In the genomic region with DNA sequence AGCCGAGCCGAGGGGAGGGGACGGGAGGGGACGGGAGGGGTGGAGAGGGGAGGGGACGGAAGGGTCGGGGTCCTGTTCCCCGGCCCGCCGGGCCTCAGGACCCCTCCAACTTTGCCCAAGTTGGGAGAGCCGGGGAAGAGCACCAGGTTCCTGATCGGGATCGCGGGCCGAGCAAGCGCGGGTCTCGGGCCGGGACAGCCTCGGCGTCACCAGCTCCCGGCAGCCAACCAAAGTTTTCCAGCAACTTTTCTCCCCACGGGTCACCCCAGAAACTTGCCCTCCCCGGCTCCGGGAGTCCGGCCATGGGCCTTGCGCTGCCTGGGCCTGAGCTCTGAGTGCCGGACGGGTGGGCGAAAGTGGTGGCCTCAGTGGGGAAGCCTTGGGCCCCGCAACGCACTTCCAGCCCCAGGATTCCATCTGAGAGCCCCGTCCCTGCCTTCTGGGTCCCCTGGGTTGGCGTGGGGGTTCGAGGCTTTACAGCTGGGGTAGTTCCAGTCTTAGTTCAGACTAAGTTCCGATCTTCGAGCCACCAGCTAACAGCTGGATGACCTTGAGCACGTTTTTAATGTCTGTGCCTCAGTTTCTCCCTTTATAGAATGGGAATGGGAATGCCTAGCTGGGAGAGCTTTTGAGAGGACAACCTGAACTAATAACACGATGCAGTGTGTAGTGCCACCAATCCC, we compare ENCODE assay signal across 1 cellular context.
A peak's percentile ranks its signal among the peaks of the same experiment; 100 is the strongest.
TF ChIP-seq lines count a peak whose summit lies in the region.

No MANE protein-coding gene starts in this region.

TF ChIP-seq in K562, 482 proteins besides CTCF, POLR2A, EP300 and RAD21 (continued from another document and continues in another):
- TF ChIP-seq, protein P1, sequence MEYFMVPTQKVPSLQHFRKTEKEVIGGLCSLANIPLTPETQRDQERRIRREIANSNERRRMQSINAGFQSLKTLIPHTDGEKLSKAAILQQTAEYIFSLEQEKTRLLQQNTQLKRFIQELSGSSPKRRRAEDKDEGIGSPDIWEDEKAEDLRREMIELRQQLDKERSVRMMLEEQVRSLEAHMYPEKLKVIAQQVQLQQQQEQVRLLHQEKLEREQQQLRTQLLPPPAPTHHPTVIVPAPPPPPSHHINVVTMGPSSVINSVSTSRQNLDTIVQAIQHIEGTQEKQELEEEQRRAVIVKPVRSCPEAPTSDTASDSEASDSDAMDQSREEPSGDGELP (CRISPR knock-in tag; IDR thresholded peaks at IDR 0.05; ENCODE audit: borderline replicate concordance), result peak; percentile 54
- no peak for TF ChIP-seq GTF2F1 (IDR thresholded peaks at IDR 0.05; ENCODE audit: low read depth, low read length)
- peak; percentile 4 for TF ChIP-seq CCNT2 (IDR thresholded peaks at IDR 0.05; ENCODE audit: borderline replicate concordance, extremely low read depth, insufficient read length, low read depth, low read length)
- TF ChIP-seq ZNF699 (CRISPR knock-in tag; IDR thresholded peaks at IDR 0.05; ENCODE audit: insufficient replicate concordance), result no peak
- no peak for TF ChIP-seq RFX1 (IDR thresholded peaks at IDR 0.05)
- no peak for TF ChIP-seq BRCA1 (IDR thresholded peaks at IDR 0.05)
- TF ChIP-seq BRCA1 (CRISPR knock-in tag; IDR thresholded peaks at IDR 0.05), result peak; percentile 73; the same call in 1 of the 2 replicates
- TF ChIP-seq, protein P2, sequence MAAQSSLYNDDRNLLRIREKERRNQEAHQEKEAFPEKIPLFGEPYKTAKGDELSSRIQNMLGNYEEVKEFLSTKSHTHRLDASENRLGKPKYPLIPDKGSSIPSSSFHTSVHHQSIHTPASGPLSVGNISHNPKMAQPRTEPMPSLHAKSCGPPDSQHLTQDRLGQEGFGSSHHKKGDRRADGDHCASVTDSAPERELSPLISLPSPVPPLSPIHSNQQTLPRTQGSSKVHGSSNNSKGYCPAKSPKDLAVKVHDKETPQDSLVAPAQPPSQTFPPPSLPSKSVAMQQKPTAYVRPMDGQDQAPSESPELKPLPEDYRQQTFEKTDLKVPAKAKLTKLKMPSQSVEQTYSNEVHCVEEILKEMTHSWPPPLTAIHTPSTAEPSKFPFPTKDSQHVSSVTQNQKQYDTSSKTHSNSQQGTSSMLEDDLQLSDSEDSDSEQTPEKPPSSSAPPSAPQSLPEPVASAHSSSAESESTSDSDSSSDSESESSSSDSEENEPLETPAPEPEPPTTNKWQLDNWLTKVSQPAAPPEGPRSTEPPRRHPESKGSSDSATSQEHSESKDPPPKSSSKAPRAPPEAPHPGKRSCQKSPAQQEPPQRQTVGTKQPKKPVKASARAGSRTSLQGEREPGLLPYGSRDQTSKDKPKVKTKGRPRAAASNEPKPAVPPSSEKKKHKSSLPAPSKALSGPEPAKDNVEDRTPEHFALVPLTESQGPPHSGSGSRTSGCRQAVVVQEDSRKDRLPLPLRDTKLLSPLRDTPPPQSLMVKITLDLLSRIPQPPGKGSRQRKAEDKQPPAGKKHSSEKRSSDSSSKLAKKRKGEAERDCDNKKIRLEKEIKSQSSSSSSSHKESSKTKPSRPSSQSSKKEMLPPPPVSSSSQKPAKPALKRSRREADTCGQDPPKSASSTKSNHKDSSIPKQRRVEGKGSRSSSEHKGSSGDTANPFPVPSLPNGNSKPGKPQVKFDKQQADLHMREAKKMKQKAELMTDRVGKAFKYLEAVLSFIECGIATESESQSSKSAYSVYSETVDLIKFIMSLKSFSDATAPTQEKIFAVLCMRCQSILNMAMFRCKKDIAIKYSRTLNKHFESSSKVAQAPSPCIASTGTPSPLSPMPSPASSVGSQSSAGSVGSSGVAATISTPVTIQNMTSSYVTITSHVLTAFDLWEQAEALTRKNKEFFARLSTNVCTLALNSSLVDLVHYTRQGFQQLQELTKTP (IDR thresholded peaks at IDR 0.05; ENCODE audit: low read depth in 1 of 2, partially characterized antibody in 2 of 2), result no peak
- TF ChIP-seq ZBTB40 (IDR thresholded peaks at IDR 0.05), result 0 out of 2 replicates have a peak, but pooled peaks have one; percentile 47
- TF ChIP-seq ZBTB40 (CRISPR knock-in tag; IDR thresholded peaks at IDR 0.05), result no peak
- no peak for TF ChIP-seq MEF2D (tag; conservative IDR thresholded peaks at IDR 0.05; ENCODE audit: low read depth)
- peak; percentile 30; the same call in 1 of the 2 replicates for TF ChIP-seq POLR2AphosphoS5 (IDR thresholded peaks at IDR 0.05; ENCODE audit: control insufficient read depth, insufficient read depth, low read depth, low read length)
- TF ChIP-seq, protein P3, sequence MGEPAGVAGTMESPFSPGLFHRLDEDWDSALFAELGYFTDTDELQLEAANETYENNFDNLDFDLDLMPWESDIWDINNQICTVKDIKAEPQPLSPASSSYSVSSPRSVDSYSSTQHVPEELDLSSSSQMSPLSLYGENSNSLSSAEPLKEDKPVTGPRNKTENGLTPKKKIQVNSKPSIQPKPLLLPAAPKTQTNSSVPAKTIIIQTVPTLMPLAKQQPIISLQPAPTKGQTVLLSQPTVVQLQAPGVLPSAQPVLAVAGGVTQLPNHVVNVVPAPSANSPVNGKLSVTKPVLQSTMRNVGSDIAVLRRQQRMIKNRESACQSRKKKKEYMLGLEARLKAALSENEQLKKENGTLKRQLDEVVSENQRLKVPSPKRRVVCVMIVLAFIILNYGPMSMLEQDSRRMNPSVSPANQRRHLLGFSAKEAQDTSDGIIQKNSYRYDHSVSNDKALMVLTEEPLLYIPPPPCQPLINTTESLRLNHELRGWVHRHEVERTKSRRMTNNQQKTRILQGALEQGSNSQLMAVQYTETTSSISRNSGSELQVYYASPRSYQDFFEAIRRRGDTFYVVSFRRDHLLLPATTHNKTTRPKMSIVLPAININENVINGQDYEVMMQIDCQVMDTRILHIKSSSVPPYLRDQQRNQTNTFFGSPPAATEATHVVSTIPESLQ (CRISPR knock-in tag; IDR thresholded peaks at IDR 0.05), result peak; percentile 74; the same call in 1 of the 2 replicates
- TF ChIP-seq NFYB (IDR thresholded peaks at IDR 0.05; ENCODE audit: extremely low read depth, insufficient read length), result no peak
- TF ChIP-seq MAFF (IDR thresholded peaks at IDR 0.05; ENCODE audit: low read length), result no peak
- 0 out of 2 replicates have a peak, but pooled peaks have one; percentile 33 for TF ChIP-seq ZNF764 (CRISPR knock-in tag; IDR thresholded peaks at IDR 0.05; ENCODE audit: low read depth)
- TF ChIP-seq NR2F6 (CRISPR knock-in tag; IDR thresholded peaks at IDR 0.05), result peak; percentile 69; the same call in 1 of the 2 replicates
- peak in 1 of 3 experiments; percentile 29 for TF ChIP-seq YY1 (IDR thresholded peaks at IDR 0.05; ENCODE audit: borderline replicate concordance in 1 of 3, control insufficient read depth in 1 of 3, extremely low read depth in 1 of 3, insufficient read depth in 3 of 3, insufficient read length in 1 of 3, insufficient replicate concordance in 2 of 3, low read depth in 1 of 3, low read length in 2 of 3)
- TF ChIP-seq ZNF146 (CRISPR knock-in tag; IDR thresholded peaks at IDR 0.05; ENCODE audit: unreplicated experiment), result no peak
- no peak for TF ChIP-seq SRSF7 (optimal IDR thresholded peaks at IDR 0.05; ENCODE audit: low read depth, low read length)
- TF ChIP-seq ZSCAN32 (CRISPR knock-in tag; IDR thresholded peaks at IDR 0.05), result 0 out of 2 replicates have a peak, but pooled peaks have one; percentile 24
- peak; percentile 38; the same call in 1 of the 2 replicates for TF ChIP-seq ETV5 (CRISPR knock-in tag; IDR thresholded peaks at IDR 0.05; ENCODE audit: low read depth)
- peak; percentile 66 for TF ChIP-seq RBM22 (IDR thresholded peaks at IDR 0.05; ENCODE audit: low read depth, low read length, poor library complexity, severe bottlenecking)
- peak; percentile 84 for TF ChIP-seq GTF2A2 (tag; IDR thresholded peaks at IDR 0.05)
- TF ChIP-seq ZNF384 (IDR thresholded peaks at IDR 0.05; ENCODE audit: low read depth, low read length), result no peak
- no peak for TF ChIP-seq PHF21A (IDR thresholded peaks at IDR 0.05; ENCODE audit: borderline replicate concordance, low read depth)
- no peak for TF ChIP-seq CREBBP (IDR thresholded peaks at IDR 0.05; ENCODE audit: low read depth, low read length)
- TF ChIP-seq ARHGAP35 (IDR thresholded peaks at IDR 0.05; ENCODE audit: partially characterized antibody), result no peak
- TF ChIP-seq, protein P4, sequence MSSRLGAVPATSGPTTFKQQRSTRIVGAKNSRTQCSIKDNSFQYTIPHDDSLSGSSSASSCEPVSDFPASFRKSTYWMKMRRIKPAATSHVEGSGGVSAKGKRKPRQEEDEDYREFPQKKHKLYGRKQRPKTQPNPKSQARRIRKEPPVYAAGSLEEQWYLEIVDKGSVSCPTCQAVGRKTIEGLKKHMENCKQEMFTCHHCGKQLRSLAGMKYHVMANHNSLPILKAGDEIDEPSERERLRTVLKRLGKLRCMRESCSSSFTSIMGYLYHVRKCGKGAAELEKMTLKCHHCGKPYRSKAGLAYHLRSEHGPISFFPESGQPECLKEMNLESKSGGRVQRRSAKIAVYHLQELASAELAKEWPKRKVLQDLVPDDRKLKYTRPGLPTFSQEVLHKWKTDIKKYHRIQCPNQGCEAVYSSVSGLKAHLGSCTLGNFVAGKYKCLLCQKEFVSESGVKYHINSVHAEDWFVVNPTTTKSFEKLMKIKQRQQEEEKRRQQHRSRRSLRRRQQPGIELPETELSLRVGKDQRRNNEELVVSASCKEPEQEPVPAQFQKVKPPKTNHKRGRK (tag; IDR thresholded peaks at IDR 0.05), result no peak
- TF ChIP-seq HCFC1 (IDR thresholded peaks at IDR 0.05; ENCODE audit: low read depth, low read length), result no peak
- TF ChIP-seq RBM39 (optimal IDR thresholded peaks at IDR 0.05; ENCODE audit: low read depth, low read length), result no peak
- TF ChIP-seq VEZF1 (CRISPR knock-in tag; IDR thresholded peaks at IDR 0.05), result peak; percentile 42
- peak; percentile 62 for TF ChIP-seq CHD1 (IDR thresholded peaks at IDR 0.05; ENCODE audit: low read length)
- no peak for TF ChIP-seq KDM1A (IDR thresholded peaks at IDR 0.05)
- TF ChIP-seq HMGN3 (IDR thresholded peaks at IDR 0.05; ENCODE audit: borderline replicate concordance, extremely low read depth, insufficient read length, low read depth, low read length), result peak; percentile 54
- TF ChIP-seq ARNT (IDR thresholded peaks at IDR 0.05), result no peak
- TF ChIP-seq MTF1 (CRISPR knock-in tag; IDR thresholded peaks at IDR 0.05; ENCODE audit: borderline replicate concordance), result no peak
- TF ChIP-seq HNRNPK (IDR thresholded peaks at IDR 0.05; ENCODE audit: low read depth, low read length, poor library complexity, severe bottlenecking), result peak; percentile 2
- TF ChIP-seq PHF8 (IDR thresholded peaks at IDR 0.05; ENCODE audit: borderline replicate concordance, low read length), result peak; percentile 39; the same call in 1 of the 2 replicates
- TF ChIP-seq HLTF (IDR thresholded peaks at IDR 0.05), result no peak
- peak; percentile 83; the same call in 1 of the 2 replicates for TF ChIP-seq BCOR (IDR thresholded peaks at IDR 0.05)
